ENCODE assay signal across 18 cellular contexts in genomic region chr15:79209116-79209515, GRCh38.
"Had no signal": no experiment of that assay in that cellular context is flagged by ENCODE, and none has a peak within 500 bp of the region (broad histone marks: within the 10 kb centered on the region; RNA-seq: fewer than 3 reads in every experiment).

No MANE protein-coding gene starts in this region.

- FAIRE-seq: colon, urothelium cell line had no signal

- ATAC-seq: effector memory CD8-positive, alpha-beta T cell; gastroesophageal sphincter; mucosa of descending colon; naive thymus-derived CD8-positive, alpha-beta T cell; stimulated activated effector memory CD8-positive, alpha-beta T cell treated with anti-CD3 and anti-CD28 coated beads, Interleukin-12 subunit alpha, Interleukin-12 subunit beta, amount 100 ng/mL, for 72 hours; stimulated activated naive CD8-positive, alpha-beta T cell treated with anti-CD3 and anti-CD28 coated beads, Interleukin-15, Interleukin-2, amounts not matched to agents 100 U/mL and 50 U/mL, for 24 hours had no signal

- H3K9me3 ChIP-seq: esophagus squamous epithelium, gastroesophageal sphincter, mucosa of descending colon, right atrium auricular region, suprapubic skin, thyroid gland had no signal

- H3K27ac ChIP-seq: esophagus squamous epithelium, gastroesophageal sphincter, right atrium auricular region, suprapubic skin, thyroid gland had no signal

- H3K4me3 ChIP-seq: esophagus squamous epithelium, gastroesophageal sphincter, mucosa of descending colon, right atrium auricular region, smooth muscle cell, suprapubic skin, thyroid gland had no signal

- H3K4me1 ChIP-seq: esophagus squamous epithelium, gastroesophageal sphincter, suprapubic skin, thyroid gland had no signal

- H3K36me3 ChIP-seq: esophagus squamous epithelium, gastroesophageal sphincter, right atrium auricular region, suprapubic skin, thyroid gland had no signal

- H3K27me3 ChIP-seq: right atrium auricular region had no signal

- DNase-seq: effector memory CD8-positive, alpha-beta T cell; esophagus squamous epithelium; foreskin fibroblast; mammary epithelial cell; mucosa of descending colon; naive thymus-derived CD8-positive, alpha-beta T cell; posterior cingulate gyrus; stimulated activated CD4-positive, alpha-beta T cell treated with anti-CD3 and anti-CD28 coated beads, Interleukin-4, amount 100 ng/mL, for 1 hour; stimulated activated CD8-positive, alpha-beta memory T cell treated with anti-CD3 and anti-CD28 coated beads, Interleukin-4, amount 100 ng/mL, for 48 hours; stimulated activated naive CD8-positive, alpha-beta T cell treated with anti-CD3 and anti-CD28 coated beads, Interleukin-15, Interleukin-2, amounts not matched to agents 100 U/mL and 50 U/mL, for 24 hours; thyroid gland had no signal

- H3K4me2 ChIP-seq: smooth muscle cell had no signal
